In genomic region chr4:72358483-72358882, GRCh38 we compare ENCODE assay signal across 18 cellular contexts.
"Had no signal": no experiment of that assay in that cellular context is flagged by ENCODE, and none has a peak within 500 bp of the region (broad histone marks: within the 10 kb centered on the region; RNA-seq: fewer than 3 reads in every experiment).

No MANE protein-coding gene starts in this region.

- H2AFZ ChIP-seq: hepatocyte had no signal

- H3K4me1 ChIP-seq: left ventricle myocardium inferior, lower lobe of right lung, suprapubic skin, thyroid gland had no signal

- H3K4me3 ChIP-seq: hepatocyte, left ventricle myocardium inferior, lower lobe of right lung, sigmoid colon, skin epidermis, suprapubic skin, thyroid gland had no signal

- H3K9me3 ChIP-seq: left ventricle myocardium inferior, lower lobe of right lung, sigmoid colon, suprapubic skin, thyroid gland had no signal

- H3K36me3 ChIP-seq: left ventricle myocardium inferior, lower lobe of right lung, sigmoid colon, suprapubic skin, thyroid gland had no signal

- H3K4me2 ChIP-seq: hepatocyte had no signal

- DNase-seq: effector CD4-positive, alpha-beta T cell; endodermal cell; erythroblast; foreskin melanocyte; head of caudate nucleus; kidney; left cardiac atrium; left ventricle myocardium inferior; lower lobe of right lung; natural killer cell; posterior cingulate gyrus; sigmoid colon; stimulated activated CD4-positive, alpha-beta T cell treated with anti-CD3 and anti-CD28 coated beads, Interleukin-2, amount 100 ng/mL, for 24 hours; stimulated activated naive CD4-positive, alpha-beta T cell treated with Interleukin-2 at 50 U/mL for 16 hours; thyroid gland had no signal

- ATAC-seq: left cardiac atrium, lower lobe of right lung, natural killer cell had no signal

- H3K27me3 ChIP-seq: hepatocyte, sigmoid colon, suprapubic skin, thyroid gland had no signal

- H3K27ac ChIP-seq: hepatocyte, left ventricle myocardium inferior, lower lobe of right lung, sigmoid colon, skin epidermis, suprapubic skin, thyroid gland had no signal
